ENCODE assay signal across 1 cellular context in genomic region chr11:86034710-86035109, GRCh38.
TF ChIP-seq lines count a peak whose summit lies in the region.

No MANE protein-coding gene starts in this region.

TF ChIP-seq in SK-N-SH treated with all-trans-retinoic acid at 6 μM for 48 hours, 23 proteins besides CTCF, POLR2A, EP300 and RAD21 (continued from another document):
- TF ChIP-seq POU6F1 (CRISPR knock-in tag; IDR thresholded peaks at IDR 0.05; ENCODE audit: borderline replicate concordance, low read depth) (no peak), ZNF565 (CRISPR knock-in tag; conservative IDR thresholded peaks at IDR 0.05; ENCODE audit: low read depth) (no peak), ISL1 (CRISPR knock-in tag; IDR thresholded peaks at IDR 0.05) (0 out of 2 replicates have a peak, but pooled peaks have one; percentile 7), TCF4 (CRISPR knock-in tag; IDR thresholded peaks at IDR 0.05; ENCODE audit: borderline replicate concordance) (peak; percentile 70; the same call in 1 of the 2 replicates)
